Comparison of ENCODE assay signal across 8 cellular contexts in genomic region chr14:24051789-24052655, GRCh38. TPM values are rescaled to one million over a fixed set of nuclear protein-coding genes. Genes with fewer than 3 reads are reported as not detected.
DNase-seq lines count a peak whose midpoint lies in the region; ATAC-seq and TF ChIP-seq lines count a peak whose summit lies in the region.

CARMIL3 (plus strand) TSS chr14:24052009; CDS start chr14:24052154, 145 bp downstream.

- H3K4me1 ChIP-seq in body of pancreas, result peaks cover 20% of the 10 kb centered on the region
- no peaks in the 10 kb centered on the region for H3K4me1 ChIP-seq in iPS-15b (ENCODE audit: control insufficient read depth, insufficient read depth, low read length)
- H3K4me1 ChIP-seq in sigmoid colon, result peaks cover 0 to 16% (median 13%) of the 10 kb centered on the region in 4 donors

- peak within 1 kb of the TSS; percentile 82 for H3K9ac ChIP-seq in iPS-15b (ENCODE audit: low read depth, low read length)

- TF ChIP-seq POLR2A in NB4 (IDR thresholded peaks at IDR 0.05; ENCODE audit: extremely low read depth, insufficient read length) (no peak), body of pancreas (IDR thresholded peaks at IDR 0.05) (peak; percentile 26 to 60 (median 59)), sigmoid colon (IDR thresholded peaks at IDR 0.05) (no peak)

- H3K36me3 ChIP-seq in body of pancreas (replicated peaks in 1 of 2; ENCODE audit: insufficient read depth in 1 of 2, low read depth in 2 of 2), result no peaks in the 10 kb centered on the region
- no peaks in the 10 kb centered on the region for H3K36me3 ChIP-seq in iPS-15b (ENCODE audit: control insufficient read depth, insufficient read depth, low read length)
- H3K36me3 ChIP-seq in sigmoid colon, result no peaks in the 10 kb centered on the region

- no peak for TF ChIP-seq EP300 in sigmoid colon (IDR thresholded peaks at IDR 0.05)

- H3K27ac ChIP-seq in body of pancreas, result peak within 1 kb of the TSS; percentile 47 to 81 (median 78)
- H3K27ac ChIP-seq in sigmoid colon, result peak within 1 kb of the TSS; percentile 43 to 72 (median 60)

- POLR2A ChIA-PET in HEK293T (lab: Yijun Ruan, JAX), result interaction anchor here (0.6 to 2.4 kb wide), 16 partner anchors 10 to 161 kb away, joined by 3 to 23 read pairs (median 6); partner anchors contain the start of genes CHMP4A, DCAF11, EMC9 and NRL

- H3K9me3 ChIP-seq in body of pancreas, result no peaks in the 10 kb centered on the region
- H3K9me3 ChIP-seq in iPS-15b (ENCODE audit: control insufficient read depth, insufficient read depth, low read length), result no peaks in the 10 kb centered on the region
- H3K9me3 ChIP-seq in sigmoid colon, result no peaks in the 10 kb centered on the region

- intact Hi-C loops in body of pancreas (cut with DNase I) (loop anchor here (10.0 kb wide), 1 partner anchor 113 kb away; the partner anchor contains the start of gene IRF9), sigmoid colon (cut with DNase I) (loop anchor here (2.0 kb wide), 1 partner anchor 41 kb away; no protein-coding TSS in a partner anchor)

- WGBS in body of pancreas, 2 donors, result 0 to 1% methylated on average over 3 to 92 of the region's 92 CpGs
- WGBS in sigmoid colon, 2 donors, result 0% methylated on average over 92 of the region's 92 CpGs

- CTCF ChIA-PET in HEK293T (lab: Yijun Ruan, JAX), result interaction anchor here (0.9 to 1.8 kb wide), 4 partner anchors 37 to 109 kb away, joined by 3 to 8 read pairs (median 6); partner anchors contain the start of gene IRF9

- H3K4me3 ChIP-seq in GM12865 (ENCODE audit: low read depth, low read length), result peak within 1 kb of the TSS; percentile 64
- H3K4me3 ChIP-seq in NB4 (ENCODE audit: low read depth, low read length), result peak within 1 kb of the TSS; percentile 13
- H3K4me3 ChIP-seq in body of pancreas, result peak within 1 kb of the TSS; percentile 25 to 34
- peak within 1 kb of the TSS; percentile 94 for H3K4me3 ChIP-seq in iPS-15b (ENCODE audit: low read depth, low read length)
- peak within 1 kb of the TSS; percentile 41 to 66 (median 55) for H3K4me3 ChIP-seq in sigmoid colon

- H3K27me3 ChIP-seq in body of pancreas (no peaks in the 10 kb centered on the region), iPS-15b (ENCODE audit: control insufficient read depth, insufficient read depth, low read length) (no peaks in the 10 kb centered on the region), sigmoid colon (no peaks in the 10 kb centered on the region)

- peak; percentile 94 for ATAC-seq in body of pancreas

- DNase-seq in GM12865 (ENCODE audit: low read depth), result peak; percentile 79
- DNase-seq in HEK293T (ENCODE audit: extremely low spot score), result peak; percentile 77
- DNase-seq in NB4 (ENCODE audit: low read depth), result peak; percentile 62
- peak; percentile 44 for DNase-seq in T-helper 9 cell
- peak; percentile 62 to 79 (median 71) for DNase-seq in body of pancreas
- DNase-seq in sigmoid colon, result peak; percentile 77
- no peak for DNase-seq in GF-D8 (lab: John Stamatoyannopoulos, UW)

- TF ChIP-seq CTCF in GM12865 (IDR thresholded peaks at IDR 0.05; ENCODE audit: insufficient read depth, low read depth, low read length, missing control alignments), result no peak
- TF ChIP-seq CTCF in NB4 (IDR thresholded peaks at IDR 0.05; ENCODE audit: low read depth, low read length), result no peak
- peak in 2 of 7 experiments; percentile 6 to 13 for TF ChIP-seq CTCF in body of pancreas (IDR thresholded peaks at IDR 0.05)
- TF ChIP-seq CTCF in sigmoid colon (IDR thresholded peaks at IDR 0.05), result no peak

TF ChIP-seq in HEK293T, 16 proteins besides CTCF, POLR2A, EP300 and RAD21:
- TF ChIP-seq FOXA1 (IDR thresholded peaks at IDR 0.05) (no peak), TARDBP (IDR thresholded peaks at IDR 0.05) (no peak; the same call in 1 of the 2 replicates), HDGF (IDR thresholded peaks at IDR 0.05; ENCODE audit: borderline replicate concordance) (no peak), FOXM1 (IDR thresholded peaks at IDR 0.05; ENCODE audit: borderline replicate concordance) (no peak), L3MBTL2 (conservative IDR thresholded peaks at IDR 0.05) (peak; percentile 10; the same call in 1 of the 2 replicates), SP1 (IDR thresholded peaks at IDR 0.05) (no peak)
- TF ChIP-seq, protein P1, sequence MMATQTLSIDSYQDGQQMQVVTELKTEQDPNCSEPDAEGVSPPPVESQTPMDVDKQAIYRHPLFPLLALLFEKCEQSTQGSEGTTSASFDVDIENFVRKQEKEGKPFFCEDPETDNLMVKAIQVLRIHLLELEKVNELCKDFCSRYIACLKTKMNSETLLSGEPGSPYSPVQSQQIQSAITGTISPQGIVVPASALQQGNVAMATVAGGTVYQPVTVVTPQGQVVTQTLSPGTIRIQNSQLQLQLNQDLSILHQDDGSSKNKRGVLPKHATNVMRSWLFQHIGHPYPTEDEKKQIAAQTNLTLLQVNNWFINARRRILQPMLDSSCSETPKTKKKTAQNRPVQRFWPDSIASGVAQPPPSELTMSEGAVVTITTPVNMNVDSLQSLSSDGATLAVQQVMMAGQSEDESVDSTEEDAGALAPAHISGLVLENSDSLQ (IDR thresholded peaks at IDR 0.05), result no peak

RNA-seq across cellular contexts. Expression of gene CARMIL3, which starts in this region (rescaled TPM):
- total RNA-seq in body of pancreas (under 1 TPM; 0.78 to 0.99 TPM), sigmoid colon (1 to 10 TPM in 2 of 4 donors, under 1 TPM in 2; 0.14 to 3.3 (median 0.62) TPM)
- 1 to 10 TPM in 1 of 3 donors, under 1 TPM in 2; under 0.01 to 1.7 (median 0.23) TPM for polyA plus RNA-seq in sigmoid colon

Comparison
In these comparisons a context has a peak if more than half of its experiments do, and no peak if none do; other contexts are left out.
1. Peak in DNase-seq, ATAC-seq, H3K4me3 ChIP-seq and H3K27ac ChIP-seq in body of pancreas; RNA of the gene not detected or under 1 TPM.
2. H3K4me3 ChIP-seq: peak in every context shown above with its lines; median percentile 94 in iPS-15b; 64 in GM12865; 55 in sigmoid colon; 30 in body of pancreas; 13 in NB4.
3. POLR2A ChIP-seq: peak in body of pancreas (3 of 3); none in NB4 (single experiment) and sigmoid colon (0 of 2).